ENCODE assay signal across 9 cellular contexts in the genomic region with DNA sequence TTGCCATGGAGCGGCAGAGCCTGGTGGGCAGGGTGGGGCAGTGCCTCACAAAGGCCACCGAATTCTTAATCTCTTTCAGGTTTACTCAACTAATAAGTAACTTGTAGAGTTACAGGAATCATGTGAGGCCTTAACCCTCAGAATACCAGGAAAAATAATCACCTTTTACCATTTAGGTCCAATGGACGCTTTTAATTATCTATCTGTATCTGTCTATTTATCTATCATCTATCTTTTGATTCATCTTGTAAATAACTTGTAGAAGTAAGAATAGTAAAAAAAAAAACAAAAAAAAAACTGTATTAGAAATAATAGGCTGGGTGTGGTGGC. TPM values are rescaled to one million over a fixed set of nuclear protein-coding genes. Genes with fewer than 3 reads are reported as not detected.
DNase-seq lines count a peak whose midpoint lies in the region; ATAC-seq, FAIRE-seq and TF ChIP-seq lines count a peak whose summit lies in the region.
"Had no signal": no experiment of that assay in that cellular context is flagged by ENCODE, and none has a peak within 500 bp of the region (broad histone marks: within the 10 kb centered on the region; RNA-seq: fewer than 3 reads in every experiment).

No MANE protein-coding gene starts in this region.

- H3K4me3 Mint-ChIP-seq in CD14-positive monocyte (peak overlapping the region; percentile 74 to 91), endothelial cell (ENCODE audit: unreplicated experiment) (no peak overlapping the region)

- H3K9me3 Mint-ChIP-seq in CD14-positive monocyte = peaks cover 0 to 3% (median 0%) of the 10 kb centered on the region in 7 donors
- H3K9me3 Mint-ChIP-seq in endothelial cell (ENCODE audit: unreplicated experiment) = no peaks in the 10 kb centered on the region

- ATAC-seq in pancreas (no peak), HG02981 (IDR thresholded peaks at IDR 0.05; ENCODE audit: unreplicated experiment) (no peak), GM18870 (IDR thresholded peaks at IDR 0.05; ENCODE audit: unreplicated experiment) (no peak), HG03342 (IDR thresholded peaks at IDR 0.05; ENCODE audit: unreplicated experiment) (no peak)

- H3K36me3 Mint-ChIP-seq in CD14-positive monocyte (peaks cover 0 to 4% of the 10 kb centered on the region in 2 donors), endothelial cell (ENCODE audit: low read depth, unreplicated experiment) (no peaks in the 10 kb centered on the region)

- intact Hi-C loops in CD14-positive monocyte (cut with micrococcal nuclease) = loop anchor here (1.0 to 5.0 kb wide), 3 partner anchors 10 to 1519 kb away; a partner anchor contains a TSS
- intact Hi-C loops in pancreas (cut with DNase I) = no loop called here

- H3K9me3 ChIP-seq in OCI-LY3 (ENCODE audit: insufficient read depth, low read length) (no peaks in the 10 kb centered on the region), pancreas (no peaks in the 10 kb centered on the region)

- H4K20me1 ChIP-seq in OCI-LY3 (ENCODE audit: insufficient read depth, low read length) = no peaks in the 10 kb centered on the region

- DNase-seq in CD14-positive monocyte (ENCODE audit: low spot score) = no peak
- no peak for DNase-seq in endothelial cell (ENCODE audit: low spot score)
- no peak for DNase-seq in pancreas
- no peak for DNase-seq in DMS 273 (lab: John Stamatoyannopoulos, UW; ENCODE audit: unreplicated experiment)

- H3K36me3 ChIP-seq in OCI-LY3 (replicated peaks; ENCODE audit: low read depth, low read length) = no peaks in the 10 kb centered on the region
- H3K36me3 ChIP-seq in pancreas = no peaks in the 10 kb centered on the region

- H3K4me3 ChIP-seq in OCI-LY3 (ENCODE audit: low read length) (peak overlapping the region; percentile 66), pancreas (peak overlapping the region in 2 of 4 donors; percentile 7 to 19)

- FAIRE-seq in pancreas (lab: Jason Lieb, UNC) = no peak

- peak overlapping the region; percentile 66 for H3K9ac ChIP-seq in OCI-LY3 (ENCODE audit: low read length)

- peak overlapping the region; percentile 80 for H3K27ac ChIP-seq in OCI-LY3 (ENCODE audit: low read length)
- peak overlapping the region; percentile 96 to 97 (median 97) for H3K27ac ChIP-seq in pancreas

- no peaks in the 10 kb centered on the region for H3K79me2 ChIP-seq in OCI-LY3 (ENCODE audit: low read length)

- H2AFZ ChIP-seq in OCI-LY3 (ENCODE audit: low read depth, low read length) = peak overlapping the region; percentile 99

- H3K4me2 ChIP-seq in OCI-LY3 (ENCODE audit: low read length) = peak overlapping the region; percentile 81

- H3K27ac Mint-ChIP-seq in CD14-positive monocyte = peak overlapping the region; percentile 100
- H3K27ac Mint-ChIP-seq in endothelial cell (ENCODE audit: unreplicated experiment) = peak overlapping the region; percentile 95

- H3K4me1 Mint-ChIP-seq in CD14-positive monocyte = peaks cover 73% of the 10 kb centered on the region
- H3K4me1 Mint-ChIP-seq in endothelial cell (ENCODE audit: unreplicated experiment) = peaks cover 24% of the 10 kb centered on the region

- H3K27me3 Mint-ChIP-seq in CD14-positive monocyte (ENCODE audit: low read depth in 3 of 3) (peaks cover 7 to 10% (median 10%) of the 10 kb centered on the region in 3 donors), endothelial cell (ENCODE audit: unreplicated experiment) (peaks cover 4% of the 10 kb centered on the region)

- peaks cover 27% of the 10 kb centered on the region for H3K27me3 ChIP-seq in OCI-LY3 (ENCODE audit: low read depth, low read length)
- no peaks in the 10 kb centered on the region for H3K27me3 ChIP-seq in pancreas

- WGBS in pancreas, 2 donors = 28 to 29% methylated on average over 3 of the region's 3 CpGs

- TF ChIP-seq CTCF in CD14-positive monocyte (IDR thresholded peaks at IDR 0.05) (no peak), OCI-LY3 (IDR thresholded peaks at IDR 0.05; ENCODE audit: low read depth, low read length) (no peak), endothelial cell (IDR thresholded peaks at IDR 0.05; ENCODE audit: unreplicated experiment) (no peak), pancreas (IDR thresholded peaks at IDR 0.05) (no peak)

- H3K4me1 ChIP-seq in OCI-LY3 (ENCODE audit: low read length) (peaks cover 16% of the 10 kb centered on the region), pancreas (peaks cover 11 to 19% (median 18%) of the 10 kb centered on the region in 3 donors)

RNA-seq across cellular contexts. Expression of a gene that starts 11.8 kb away (rescaled TPM):
- polyA plus RNA-seq in CD14-positive monocyte (1,000 to 10,000 TPM; 2,621 to 3,364 TPM), pancreas (100 to 1,000 TPM; 239 to 433 TPM)
- total RNA-seq in endothelial cell (ENCODE audit: unreplicated experiment) (1,124 TPM), pancreas (100 to 1,000 TPM in 2 of 6 donors, 10 to 100 TPM in 4; 23.6 to 291 (median 61.9) TPM)

RNA-seq across cellular contexts. Expression of a gene that starts 40.3 kb away (rescaled TPM):
- polyA plus RNA-seq in CD14-positive monocyte = not detected
- not detected for total RNA-seq in endothelial cell (ENCODE audit: unreplicated experiment)
- not detected for total RNA-seq in pancreas
- polyA plus RNA-seq in pancreas = not detected
- total RNA-seq: pulmonary artery endothelial cell had no signal

RNA-seq across cellular contexts. Expression of a gene that starts 54.9 kb away (rescaled TPM):
- polyA plus RNA-seq in CD14-positive monocyte (1,000 to 10,000 TPM; 2,129 to 2,138 TPM), pancreas (100 to 1,000 TPM; 203 to 269 TPM)
- total RNA-seq in endothelial cell (ENCODE audit: unreplicated experiment) (241 TPM), pancreas (100 to 1,000 TPM in 2 of 6 donors, 10 to 100 TPM in 4; 34.3 to 211 (median 74.6) TPM)

Comparison
In these comparisons a context has a peak if more than half of its experiments do, and no peak if none do; other contexts are left out.
1. intact Hi-C loops: an anchor here in CD14-positive monocyte (1.0 to 5.0 kb wide); none called in pancreas.